13 cellular contexts compared by ENCODE assay signal in genomic region chr1:231847612-231848390, GRCh38.
DNase-seq lines count a peak whose midpoint lies in the region; ATAC-seq and TF ChIP-seq lines count a peak whose summit lies in the region.
"Had no signal": no experiment of that assay in that cellular context is flagged by ENCODE, and none has a peak within 500 bp of the region (broad histone marks: within the 10 kb centered on the region; RNA-seq: fewer than 3 reads in every experiment).

No MANE protein-coding gene starts in this region.

- H3K27ac ChIP-seq in heart left ventricle: peak overlapping the region; percentile 46 to 91 (median 77)
- peak overlapping the region; percentile 6 to 65 for H3K27ac ChIP-seq in right atrium auricular region
- H3K27ac ChIP-seq: BLaER1 treated with 17β-estradiol and CSF1 and Interleukin-3, amounts not matched to agents 10 nM and 100 nM; GM23248 had no signal

- TF ChIP-seq CTCF in heart left ventricle (IDR thresholded peaks at IDR 0.05) (no peak), right atrium auricular region (IDR thresholded peaks at IDR 0.05) (no peak)

- H3K36me3 ChIP-seq in heart left ventricle (no peaks in the 10 kb centered on the region), right atrium auricular region (no peaks in the 10 kb centered on the region)

- H3K4me3 ChIP-seq in heart left ventricle (peak overlapping the region; percentile 33 to 67 (median 52)), right atrium auricular region (peak overlapping the region in 1 of 2 donors; percentile 26)
- H3K4me3 ChIP-seq: BLaER1 treated with 17β-estradiol and CSF1 and Interleukin-3, amounts not matched to agents 10 nM and 100 nM; GM23248 had no signal

- H3K27me3 ChIP-seq in heart left ventricle: no peaks in the 10 kb centered on the region
- no peaks in the 10 kb centered on the region for H3K27me3 ChIP-seq in right atrium auricular region
- H3K27me3 ChIP-seq: BLaER1 treated with 17β-estradiol and CSF1 and Interleukin-3, amounts not matched to agents 10 nM and 100 nM had no signal

- H3K4me1 ChIP-seq in heart left ventricle: peaks cover 0 to 35% (median 15%) of the 10 kb centered on the region in 12 donors
- H3K4me1 ChIP-seq in right atrium auricular region: peaks cover 0 to 47% of the 10 kb centered on the region in 2 donors

- no peaks in the 10 kb centered on the region for H3K9me3 ChIP-seq in heart left ventricle
- H3K9me3 ChIP-seq in right atrium auricular region: no peaks in the 10 kb centered on the region
- H3K9me3 ChIP-seq: BLaER1 treated with 17β-estradiol and CSF1 and Interleukin-3, amounts not matched to agents 10 nM and 100 nM had no signal

- DNase-seq in Right ventricle myocardium inferior (ENCODE audit: missing footprints) (no peak), cardiac septum (ENCODE audit: low spot score) (no peak), heart left ventricle (peak in 3 of 5 donors; percentile 38 to 80 (median 65)), right atrium auricular region (ENCODE audit: low spot score) (no peak), DMS153 treated with DMSO at 0.1 percent for 48 hours (lab: John Stamatoyannopoulos, UW; ENCODE audit: unreplicated experiment) (no peak), NCI-H2029 treated with DMSO at 0.1 percent for 48 hours (lab: John Stamatoyannopoulos, UW) (no peak), NCI-H1092 (lab: John Stamatoyannopoulos, UW) (no peak)
- DNase-seq: ACHN; CD4-positive, CD25-positive, alpha-beta regulatory T cell; GM23248 had no signal

- 53 to 72% (median 67%) methylated on average over 7 of the region's 7 CpGs for WGBS in heart left ventricle, 4 donors

- ATAC-seq in Right ventricle myocardium inferior: peak; percentile 74
- ATAC-seq in heart left ventricle: peak; percentile 65 to 82 (median 76)
- no peak for ATAC-seq in HG03175 (IDR thresholded peaks at IDR 0.05; ENCODE audit: unreplicated experiment)
- ATAC-seq: HCT116 had no signal

- intact Hi-C loops in Right ventricle myocardium inferior (cut with DNase I) (loop anchor here (1.0 to 5.0 kb wide), 2 partner anchors 80 to 772 kb away; no protein-coding TSS in a partner anchor), cardiac septum (cut with DNase I) (loop anchor here (5.0 kb wide), 1 partner anchor 780 kb away; no protein-coding TSS in a partner anchor), heart left ventricle (cut with DNase I) (loop anchor here in 1 of 10 donors (1.0 kb wide), 1 partner anchor 472 kb away; no protein-coding TSS in a partner anchor)

- TF ChIP-seq POLR2A in heart left ventricle (IDR thresholded peaks at IDR 0.05): peak in 1 of 2 donors; percentile 35

Comparison
In these comparisons a context has a peak if more than half of its experiments do, and no peak if none do; other contexts are left out.
1. DNase-seq: peak in heart left ventricle (3 of 5); none in Right ventricle myocardium inferior (single experiment), cardiac septum (single experiment), right atrium auricular region (single experiment), DMS153 treated with DMSO at 0.1 percent for 48 hours (single experiment), NCI-H2029 treated with DMSO at 0.1 percent for 48 hours (single experiment) and NCI-H1092 (single experiment).